ENCODE assay signal across 1 cellular context in the genomic region with DNA sequence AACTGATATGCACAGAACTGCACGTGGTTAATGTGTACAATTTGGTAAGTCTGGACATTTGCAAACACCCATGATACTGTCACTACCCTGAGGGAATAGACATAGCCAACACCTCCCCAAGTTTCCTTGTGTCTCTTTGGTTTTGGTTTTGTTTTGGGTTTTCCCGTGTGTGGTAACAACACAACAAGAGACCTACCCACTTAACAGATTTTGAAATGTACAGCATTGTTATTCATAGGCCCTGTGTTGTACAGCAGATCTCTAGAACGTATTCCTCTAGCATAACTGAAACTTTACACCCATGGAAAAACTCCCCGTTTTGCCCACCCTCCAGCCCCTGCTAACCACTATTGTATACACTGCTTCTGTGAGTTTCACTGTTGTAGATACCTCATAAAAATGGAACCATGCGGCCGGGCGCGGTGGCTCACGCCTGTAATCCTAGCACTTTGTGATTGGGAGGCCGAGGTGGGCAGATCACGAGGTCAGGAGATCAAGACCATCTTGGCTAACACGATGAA.
TF ChIP-seq lines count a peak whose summit lies in the region.

No MANE protein-coding gene starts in this region.

TF ChIP-seq in GM12878, 131 proteins besides CTCF, POLR2A, EP300 and RAD21:
- TF ChIP-seq, protein P1, sequence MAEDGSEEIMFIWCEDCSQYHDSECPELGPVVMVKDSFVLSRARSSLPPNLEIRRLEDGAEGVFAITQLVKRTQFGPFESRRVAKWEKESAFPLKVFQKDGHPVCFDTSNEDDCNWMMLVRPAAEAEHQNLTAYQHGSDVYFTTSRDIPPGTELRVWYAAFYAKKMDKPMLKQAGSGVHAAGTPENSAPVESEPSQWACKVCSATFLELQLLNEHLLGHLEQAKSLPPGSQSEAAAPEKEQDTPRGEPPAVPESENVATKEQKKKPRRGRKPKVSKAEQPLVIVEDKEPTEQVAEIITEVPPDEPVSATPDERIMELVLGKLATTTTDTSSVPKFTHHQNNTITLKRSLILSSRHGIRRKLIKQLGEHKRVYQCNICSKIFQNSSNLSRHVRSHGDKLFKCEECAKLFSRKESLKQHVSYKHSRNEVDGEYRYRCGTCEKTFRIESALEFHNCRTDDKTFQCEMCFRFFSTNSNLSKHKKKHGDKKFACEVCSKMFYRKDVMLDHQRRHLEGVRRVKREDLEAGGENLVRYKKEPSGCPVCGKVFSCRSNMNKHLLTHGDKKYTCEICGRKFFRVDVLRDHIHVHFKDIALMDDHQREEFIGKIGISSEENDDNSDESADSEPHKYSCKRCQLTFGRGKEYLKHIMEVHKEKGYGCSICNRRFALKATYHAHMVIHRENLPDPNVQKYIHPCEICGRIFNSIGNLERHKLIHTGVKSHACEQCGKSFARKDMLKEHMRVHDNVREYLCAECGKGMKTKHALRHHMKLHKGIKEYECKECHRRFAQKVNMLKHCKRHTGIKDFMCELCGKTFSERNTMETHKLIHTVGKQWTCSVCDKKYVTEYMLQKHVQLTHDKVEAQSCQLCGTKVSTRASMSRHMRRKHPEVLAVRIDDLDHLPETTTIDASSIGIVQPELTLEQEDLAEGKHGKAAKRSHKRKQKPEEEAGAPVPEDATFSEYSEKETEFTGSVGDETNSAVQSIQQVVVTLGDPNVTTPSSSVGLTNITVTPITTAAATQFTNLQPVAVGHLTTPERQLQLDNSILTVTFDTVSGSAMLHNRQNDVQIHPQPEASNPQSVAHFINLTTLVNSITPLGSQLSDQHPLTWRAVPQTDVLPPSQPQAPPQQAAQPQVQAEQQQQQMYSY (CRISPR knock-in tag; IDR thresholded peaks at IDR 0.05), result no peak
- TF ChIP-seq ZBTB33 (IDR thresholded peaks at IDR 0.05) (peak; percentile 79; the same call in 1 of the 2 replicates), BMI1 (IDR thresholded peaks at IDR 0.05; ENCODE audit: borderline replicate concordance) (no peak), NBN (IDR thresholded peaks at IDR 0.05) (0 out of 2 replicates have a peak, but pooled peaks have one; percentile 25), HCFC1 (IDR thresholded peaks at IDR 0.05; ENCODE audit: low read length) (no peak), RUNX3 (IDR thresholded peaks at IDR 0.05; ENCODE audit: low read length) (peak; percentile 63), ATF7 (IDR thresholded peaks at IDR 0.05; ENCODE audit: low read depth) (0 out of 2 replicates have a peak, but pooled peaks have one; percentile 10), ATF3 (IDR thresholded peaks at IDR 0.05; ENCODE audit: borderline replicate concordance, extremely low read depth, low read depth, low read length) (no peak), KLF5 (IDR thresholded peaks at IDR 0.05; ENCODE audit: partially characterized antibody) (no peak), YBX1 (IDR thresholded peaks at IDR 0.05) (no peak), KDM1A (IDR thresholded peaks at IDR 0.05; ENCODE audit: borderline replicate concordance) (no peak), CBX3 (IDR thresholded peaks at IDR 0.05; ENCODE audit: borderline replicate concordance, low read depth) (no peak), JUNB (IDR thresholded peaks at IDR 0.05) (no peak), ASH2L (IDR thresholded peaks at IDR 0.05; ENCODE audit: borderline replicate concordance, low read depth) (no peak), BCL11A (IDR thresholded peaks at IDR 0.05; ENCODE audit: low read depth, low read length) (no peak), MXI1 (IDR thresholded peaks at IDR 0.05; ENCODE audit: low read depth, low read length) (no peak), MYC (IDR thresholded peaks at IDR 0.05; ENCODE audit: insufficient read depth, insufficient read length, insufficient replicate concordance, low read length, severe bottlenecking) (no peak), SMAD1 (IDR thresholded peaks at IDR 0.05; ENCODE audit: low read depth, partially characterized antibody) (no peak), NFIC (IDR thresholded peaks at IDR 0.05; ENCODE audit: low read depth, low read length) (0 out of 2 replicates have a peak, but pooled peaks have one; percentile 32), IKZF2 (IDR thresholded peaks at IDR 0.05) (peak in 1 of 2 experiments; percentile 20; a peak in 1 of 4 replicates), GATAD2B (conservative IDR thresholded peaks at IDR 0.05; ENCODE audit: low read depth) (no peak), SREBF2 (IDR thresholded peaks at IDR 0.05; ENCODE audit: low read length) (no peak), BHLHE40 (IDR thresholded peaks at IDR 0.05; ENCODE audit: borderline replicate concordance in 1 of 2, low read depth in 2 of 2, low read length in 1 of 2) (peak in 1 of 2 experiments; percentile 10; a peak in 1 of 4 replicates), SREBF1 (IDR thresholded peaks at IDR 0.05; ENCODE audit: low read length) (no peak), ZNF207 (IDR thresholded peaks at IDR 0.05; ENCODE audit: borderline replicate concordance) (no peak), STAT1 (conservative IDR thresholded peaks at IDR 0.05) (no peak)
- TF ChIP-seq, protein P2, sequence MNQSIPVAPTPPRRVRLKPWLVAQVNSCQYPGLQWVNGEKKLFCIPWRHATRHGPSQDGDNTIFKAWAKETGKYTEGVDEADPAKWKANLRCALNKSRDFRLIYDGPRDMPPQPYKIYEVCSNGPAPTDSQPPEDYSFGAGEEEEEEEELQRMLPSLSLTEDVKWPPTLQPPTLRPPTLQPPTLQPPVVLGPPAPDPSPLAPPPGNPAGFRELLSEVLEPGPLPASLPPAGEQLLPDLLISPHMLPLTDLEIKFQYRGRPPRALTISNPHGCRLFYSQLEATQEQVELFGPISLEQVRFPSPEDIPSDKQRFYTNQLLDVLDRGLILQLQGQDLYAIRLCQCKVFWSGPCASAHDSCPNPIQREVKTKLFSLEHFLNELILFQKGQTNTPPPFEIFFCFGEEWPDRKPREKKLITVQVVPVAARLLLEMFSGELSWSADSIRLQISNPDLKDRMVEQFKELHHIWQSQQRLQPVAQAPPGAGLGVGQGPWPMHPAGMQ (IDR thresholded peaks at IDR 0.05; ENCODE audit: borderline replicate concordance), result no peak
